2 cellular contexts compared by ENCODE assay signal in genomic region chr15:83046558-83047127, GRCh38.
TF ChIP-seq lines count a peak whose summit lies in the region.

No MANE protein-coding gene starts in this region.

TF ChIP-seq in SK-N-SH treated with all-trans-retinoic acid at 6 μM for 48 hours, 23 proteins besides CTCF, POLR2A, EP300 and RAD21 (continued from another document):
- no peak for TF ChIP-seq POU6F1 (CRISPR knock-in tag; IDR thresholded peaks at IDR 0.05; ENCODE audit: borderline replicate concordance, low read depth)
- TF ChIP-seq, protein P1, sequence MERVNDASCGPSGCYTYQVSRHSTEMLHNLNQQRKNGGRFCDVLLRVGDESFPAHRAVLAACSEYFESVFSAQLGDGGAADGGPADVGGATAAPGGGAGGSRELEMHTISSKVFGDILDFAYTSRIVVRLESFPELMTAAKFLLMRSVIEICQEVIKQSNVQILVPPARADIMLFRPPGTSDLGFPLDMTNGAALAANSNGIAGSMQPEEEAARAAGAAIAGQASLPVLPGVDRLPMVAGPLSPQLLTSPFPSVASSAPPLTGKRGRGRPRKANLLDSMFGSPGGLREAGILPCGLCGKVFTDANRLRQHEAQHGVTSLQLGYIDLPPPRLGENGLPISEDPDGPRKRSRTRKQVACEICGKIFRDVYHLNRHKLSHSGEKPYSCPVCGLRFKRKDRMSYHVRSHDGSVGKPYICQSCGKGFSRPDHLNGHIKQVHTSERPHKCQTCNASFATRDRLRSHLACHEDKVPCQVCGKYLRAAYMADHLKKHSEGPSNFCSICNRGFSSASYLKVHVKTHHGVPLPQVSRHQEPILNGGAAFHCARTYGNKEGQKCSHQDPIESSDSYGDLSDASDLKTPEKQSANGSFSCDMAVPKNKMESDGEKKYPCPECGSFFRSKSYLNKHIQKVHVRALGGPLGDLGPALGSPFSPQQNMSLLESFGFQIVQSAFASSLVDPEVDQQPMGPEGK (CRISPR knock-in tag; IDR thresholded peaks at IDR 0.05; ENCODE audit: borderline replicate concordance), result no peak
- TF ChIP-seq SNAI2 (CRISPR knock-in tag; IDR thresholded peaks at IDR 0.05), result no peak
- no peak for TF ChIP-seq ZC3H10 (CRISPR knock-in tag; IDR thresholded peaks at IDR 0.05)
- no peak for TF ChIP-seq ZNF565 (CRISPR knock-in tag; conservative IDR thresholded peaks at IDR 0.05; ENCODE audit: low read depth)
- TF ChIP-seq, protein P2, sequence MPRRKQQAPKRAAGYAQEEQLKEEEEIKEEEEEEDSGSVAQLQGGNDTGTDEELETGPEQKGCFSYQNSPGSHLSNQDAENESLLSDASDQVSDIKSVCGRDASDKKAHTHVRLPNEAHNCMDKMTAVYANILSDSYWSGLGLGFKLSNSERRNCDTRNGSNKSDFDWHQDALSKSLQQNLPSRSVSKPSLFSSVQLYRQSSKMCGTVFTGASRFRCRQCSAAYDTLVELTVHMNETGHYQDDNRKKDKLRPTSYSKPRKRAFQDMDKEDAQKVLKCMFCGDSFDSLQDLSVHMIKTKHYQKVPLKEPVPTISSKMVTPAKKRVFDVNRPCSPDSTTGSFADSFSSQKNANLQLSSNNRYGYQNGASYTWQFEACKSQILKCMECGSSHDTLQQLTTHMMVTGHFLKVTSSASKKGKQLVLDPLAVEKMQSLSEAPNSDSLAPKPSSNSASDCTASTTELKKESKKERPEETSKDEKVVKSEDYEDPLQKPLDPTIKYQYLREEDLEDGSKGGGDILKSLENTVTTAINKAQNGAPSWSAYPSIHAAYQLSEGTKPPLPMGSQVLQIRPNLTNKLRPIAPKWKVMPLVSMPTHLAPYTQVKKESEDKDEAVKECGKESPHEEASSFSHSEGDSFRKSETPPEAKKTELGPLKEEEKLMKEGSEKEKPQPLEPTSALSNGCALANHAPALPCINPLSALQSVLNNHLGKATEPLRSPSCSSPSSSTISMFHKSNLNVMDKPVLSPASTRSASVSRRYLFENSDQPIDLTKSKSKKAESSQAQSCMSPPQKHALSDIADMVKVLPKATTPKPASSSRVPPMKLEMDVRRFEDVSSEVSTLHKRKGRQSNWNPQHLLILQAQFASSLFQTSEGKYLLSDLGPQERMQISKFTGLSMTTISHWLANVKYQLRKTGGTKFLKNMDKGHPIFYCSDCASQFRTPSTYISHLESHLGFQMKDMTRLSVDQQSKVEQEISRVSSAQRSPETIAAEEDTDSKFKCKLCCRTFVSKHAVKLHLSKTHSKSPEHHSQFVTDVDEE (CRISPR knock-in tag; IDR thresholded peaks at IDR 0.05), result no peak
- no peak for TF ChIP-seq OSR1 (CRISPR knock-in tag; IDR thresholded peaks at IDR 0.05)
- no peak for TF ChIP-seq ZFP3 (CRISPR knock-in tag; IDR thresholded peaks at IDR 0.05)
- no peak for TF ChIP-seq ARNTL (CRISPR knock-in tag; IDR thresholded peaks at IDR 0.05; ENCODE audit: borderline replicate concordance, low read depth)
- TF ChIP-seq RARB (CRISPR knock-in tag; IDR thresholded peaks at IDR 0.05), result no peak
- TF ChIP-seq ESRRG (CRISPR knock-in tag; IDR thresholded peaks at IDR 0.05), result no peak

TF ChIP-seq in SK-N-SH, 30 proteins besides CTCF, POLR2A, EP300 and RAD21 (continued from another document):
- TF ChIP-seq, protein P3, sequence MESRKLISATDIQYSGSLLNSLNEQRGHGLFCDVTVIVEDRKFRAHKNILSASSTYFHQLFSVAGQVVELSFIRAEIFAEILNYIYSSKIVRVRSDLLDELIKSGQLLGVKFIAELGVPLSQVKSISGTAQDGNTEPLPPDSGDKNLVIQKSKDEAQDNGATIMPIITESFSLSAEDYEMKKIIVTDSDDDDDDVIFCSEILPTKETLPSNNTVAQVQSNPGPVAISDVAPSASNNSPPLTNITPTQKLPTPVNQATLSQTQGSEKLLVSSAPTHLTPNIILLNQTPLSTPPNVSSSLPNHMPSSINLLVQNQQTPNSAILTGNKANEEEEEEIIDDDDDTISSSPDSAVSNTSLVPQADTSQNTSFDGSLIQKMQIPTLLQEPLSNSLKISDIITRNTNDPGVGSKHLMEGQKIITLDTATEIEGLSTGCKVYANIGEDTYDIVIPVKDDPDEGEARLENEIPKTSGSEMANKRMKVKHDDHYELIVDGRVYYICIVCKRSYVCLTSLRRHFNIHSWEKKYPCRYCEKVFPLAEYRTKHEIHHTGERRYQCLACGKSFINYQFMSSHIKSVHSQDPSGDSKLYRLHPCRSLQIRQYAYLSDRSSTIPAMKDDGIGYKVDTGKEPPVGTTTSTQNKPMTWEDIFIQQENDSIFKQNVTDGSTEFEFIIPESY (IDR thresholded peaks at IDR 0.05; ENCODE audit: borderline replicate concordance, low read depth), result no peak
- TF ChIP-seq GATA2 (CRISPR knock-in tag; IDR thresholded peaks at IDR 0.05) (no peak), ELF1 (IDR thresholded peaks at IDR 0.05) (no peak), RXRA (IDR thresholded peaks at IDR 0.05; ENCODE audit: borderline replicate concordance, low read depth) (no peak)
TF ChIP-seq in SK-N-SH: peak in this region for 0.
